In the genomic region with DNA sequence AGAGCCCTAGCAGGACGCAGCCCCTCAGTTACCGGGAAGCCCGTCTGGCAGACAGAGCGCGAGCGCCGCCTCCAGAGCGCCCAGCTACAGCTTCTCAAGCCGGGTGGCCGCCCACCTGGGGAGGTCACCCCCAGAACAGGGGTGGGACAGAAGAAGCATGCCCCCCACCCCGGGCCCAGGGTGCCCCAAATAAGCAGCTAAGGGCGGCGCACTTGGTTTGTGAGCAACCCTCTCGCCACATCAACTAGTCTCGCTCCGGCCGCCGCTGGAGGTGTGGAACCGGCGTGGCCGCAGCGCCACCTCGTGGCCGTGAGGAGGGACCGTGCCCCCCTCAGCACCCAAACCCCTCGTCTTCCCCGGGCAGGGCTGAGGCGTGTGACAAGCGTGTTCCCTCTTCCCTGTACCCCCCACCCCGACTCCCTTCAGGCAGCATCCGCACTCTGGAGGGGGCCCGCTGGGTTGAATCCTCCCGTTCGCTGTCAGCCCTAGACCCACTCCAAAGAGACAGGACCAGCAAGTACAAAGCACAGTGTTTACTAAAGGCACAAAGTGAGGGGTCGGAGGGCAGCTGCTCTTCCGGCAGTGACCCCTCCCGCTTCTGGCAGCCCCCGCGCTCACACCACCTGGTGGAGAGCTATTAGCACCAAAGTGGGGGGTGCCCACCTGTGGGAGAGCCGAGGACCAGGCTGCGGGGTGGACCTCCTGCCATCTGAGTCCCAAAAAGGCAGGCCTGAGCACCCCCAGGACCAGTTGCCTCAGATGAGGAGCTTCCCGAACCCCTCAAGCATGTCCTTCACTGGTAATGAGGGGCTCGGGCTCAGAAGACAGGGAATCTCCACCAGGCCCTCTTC, we compare ENCODE assay signal across 1 cellular context.
TF ChIP-seq lines count a peak whose summit lies in the region.

No MANE protein-coding gene starts in this region.

TF ChIP-seq in HepG2, 621 proteins besides CTCF, POLR2A, EP300 and RAD21 (continued from another document and continues in another):
- TF ChIP-seq, protein P1, sequence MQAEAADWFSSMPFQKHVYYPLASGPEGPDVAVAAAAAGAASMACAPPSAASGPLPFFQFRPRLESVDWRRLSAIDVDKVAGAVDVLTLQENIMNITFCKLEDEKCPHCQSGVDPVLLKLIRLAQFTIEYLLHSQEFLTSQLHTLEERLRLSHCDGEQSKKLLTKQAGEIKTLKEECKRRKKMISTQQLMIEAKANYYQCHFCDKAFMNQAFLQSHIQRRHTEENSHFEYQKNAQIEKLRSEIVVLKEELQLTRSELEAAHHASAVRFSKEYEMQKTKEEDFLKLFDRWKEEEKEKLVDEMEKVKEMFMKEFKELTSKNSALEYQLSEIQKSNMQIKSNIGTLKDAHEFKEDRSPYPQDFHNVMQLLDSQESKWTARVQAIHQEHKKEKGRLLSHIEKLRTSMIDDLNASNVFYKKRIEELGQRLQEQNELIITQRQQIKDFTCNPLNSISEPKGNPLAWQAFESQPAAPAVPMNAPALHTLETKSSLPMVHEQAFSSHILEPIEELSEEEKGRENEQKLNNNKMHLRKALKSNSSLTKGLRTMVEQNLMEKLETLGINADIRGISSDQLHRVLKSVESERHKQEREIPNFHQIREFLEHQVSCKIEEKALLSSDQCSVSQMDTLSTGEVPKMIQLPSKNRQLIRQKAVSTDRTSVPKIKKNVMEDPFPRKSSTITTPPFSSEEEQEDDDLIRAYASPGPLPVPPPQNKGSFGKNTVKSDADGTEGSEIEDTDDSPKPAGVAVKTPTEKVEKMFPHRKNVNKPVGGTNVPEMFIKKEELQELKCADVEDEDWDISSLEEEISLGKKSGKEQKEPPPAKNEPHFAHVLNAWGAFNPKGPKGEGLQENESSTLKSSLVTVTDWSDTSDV (CRISPR knock-in tag; IDR thresholded peaks at IDR 0.05), result 0 out of 2 replicates have a peak, but pooled peaks have one; percentile 89
- TF ChIP-seq ZNF749 (CRISPR knock-in tag; IDR thresholded peaks at IDR 0.05; ENCODE audit: borderline replicate concordance) (peak; percentile 69; the same call in 1 of the 2 replicates), ZNF563 (CRISPR knock-in tag; IDR thresholded peaks at IDR 0.05) (0 out of 2 replicates have a peak, but pooled peaks have one; percentile 64), SOX5 (CRISPR knock-in tag; IDR thresholded peaks at IDR 0.05; ENCODE audit: borderline replicate concordance) (0 out of 2 replicates have a peak, but pooled peaks have one; percentile 27), SALL1 (CRISPR knock-in tag; IDR thresholded peaks at IDR 0.05) (peak; percentile 77), ZNF747 (CRISPR knock-in tag; IDR thresholded peaks at IDR 0.05; ENCODE audit: borderline replicate concordance) (peak; percentile 41; the same call in 1 of the 2 replicates), XRCC5 (optimal IDR thresholded peaks at IDR 0.05; ENCODE audit: low read length) (peak; percentile 64), TAF15 (IDR thresholded peaks at IDR 0.05; ENCODE audit: low read depth, low read length, poor library complexity, severe bottlenecking) (peak; percentile 87), SMAD3 (CRISPR knock-in tag; IDR thresholded peaks at IDR 0.05) (0 out of 2 replicates have a peak, but pooled peaks have one; percentile 27), HHEX (CRISPR knock-in tag; IDR thresholded peaks at IDR 0.05) (no peak), STAG1 (CRISPR knock-in tag; IDR thresholded peaks at IDR 0.05) (peak; percentile 98), ZFP41 (CRISPR knock-in tag; IDR thresholded peaks at IDR 0.05; ENCODE audit: borderline replicate concordance) (no peak), CAMTA2 (CRISPR knock-in tag; IDR thresholded peaks at IDR 0.05; ENCODE audit: borderline replicate concordance) (0 out of 2 replicates have a peak, but pooled peaks have one; percentile 66), AHR (CRISPR knock-in tag; IDR thresholded peaks at IDR 0.05) (0 out of 2 replicates have a peak, but pooled peaks have one; percentile 51), JUND (CRISPR knock-in tag; IDR thresholded peaks at IDR 0.05) (peak; percentile 21; the same call in 1 of the 2 replicates), SAP130 (CRISPR knock-in tag; IDR thresholded peaks at IDR 0.05; ENCODE audit: low read depth) (peak; percentile 51), KDM5B (CRISPR knock-in tag; IDR thresholded peaks at IDR 0.05; ENCODE audit: borderline replicate concordance) (peak; percentile 64), ZNF558 (CRISPR knock-in tag; IDR thresholded peaks at IDR 0.05; ENCODE audit: borderline replicate concordance) (0 out of 2 replicates have a peak, but pooled peaks have one; percentile 44), ZSCAN31 (CRISPR knock-in tag; IDR thresholded peaks at IDR 0.05; ENCODE audit: low read depth) (peak; percentile 90), PHF20 (CRISPR knock-in tag; IDR thresholded peaks at IDR 0.05) (0 out of 2 replicates have a peak, but pooled peaks have one; percentile 19), MYC (CRISPR knock-in tag; IDR thresholded peaks at IDR 0.05; ENCODE audit: borderline replicate concordance) (peak; percentile 36; the same call in 1 of the 2 replicates), FOXO1 (CRISPR knock-in tag; IDR thresholded peaks at IDR 0.05) (peak; percentile 42), ZIK1 (CRISPR knock-in tag; IDR thresholded peaks at IDR 0.05; ENCODE audit: borderline replicate concordance, low read depth) (peak; percentile 35; the same call in 1 of the 2 replicates), POGZ (CRISPR knock-in tag; IDR thresholded peaks at IDR 0.05) (0 out of 2 replicates have a peak, but pooled peaks have one; percentile 43), ZNF333 (CRISPR knock-in tag; IDR thresholded peaks at IDR 0.05; ENCODE audit: borderline replicate concordance) (0 out of 2 replicates have a peak, but pooled peaks have one; percentile 56), ZNF33B (CRISPR knock-in tag; IDR thresholded peaks at IDR 0.05) (peak; percentile 79; the same call in 1 of the 2 replicates), FOXK1 (CRISPR knock-in tag; IDR thresholded peaks at IDR 0.05; ENCODE audit: borderline replicate concordance, low read depth) (no peak), MXD4 (CRISPR knock-in tag; IDR thresholded peaks at IDR 0.05) (0 out of 2 replicates have a peak, but pooled peaks have one; percentile 42), ISL2 (CRISPR knock-in tag; IDR thresholded peaks at IDR 0.05) (no peak), GABPB1 (CRISPR knock-in tag; IDR thresholded peaks at IDR 0.05) (peak; percentile 47; the same call in 1 of the 2 replicates), TBX3 (IDR thresholded peaks at IDR 0.05; ENCODE audit: borderline replicate concordance) (no peak)
- TF ChIP-seq, protein P2, sequence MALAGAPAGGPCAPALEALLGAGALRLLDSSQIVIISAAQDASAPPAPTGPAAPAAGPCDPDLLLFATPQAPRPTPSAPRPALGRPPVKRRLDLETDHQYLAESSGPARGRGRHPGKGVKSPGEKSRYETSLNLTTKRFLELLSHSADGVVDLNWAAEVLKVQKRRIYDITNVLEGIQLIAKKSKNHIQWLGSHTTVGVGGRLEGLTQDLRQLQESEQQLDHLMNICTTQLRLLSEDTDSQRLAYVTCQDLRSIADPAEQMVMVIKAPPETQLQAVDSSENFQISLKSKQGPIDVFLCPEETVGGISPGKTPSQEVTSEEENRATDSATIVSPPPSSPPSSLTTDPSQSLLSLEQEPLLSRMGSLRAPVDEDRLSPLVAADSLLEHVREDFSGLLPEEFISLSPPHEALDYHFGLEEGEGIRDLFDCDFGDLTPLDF (CRISPR knock-in tag; IDR thresholded peaks at IDR 0.05), result no peak
- TF ChIP-seq, protein P3, sequence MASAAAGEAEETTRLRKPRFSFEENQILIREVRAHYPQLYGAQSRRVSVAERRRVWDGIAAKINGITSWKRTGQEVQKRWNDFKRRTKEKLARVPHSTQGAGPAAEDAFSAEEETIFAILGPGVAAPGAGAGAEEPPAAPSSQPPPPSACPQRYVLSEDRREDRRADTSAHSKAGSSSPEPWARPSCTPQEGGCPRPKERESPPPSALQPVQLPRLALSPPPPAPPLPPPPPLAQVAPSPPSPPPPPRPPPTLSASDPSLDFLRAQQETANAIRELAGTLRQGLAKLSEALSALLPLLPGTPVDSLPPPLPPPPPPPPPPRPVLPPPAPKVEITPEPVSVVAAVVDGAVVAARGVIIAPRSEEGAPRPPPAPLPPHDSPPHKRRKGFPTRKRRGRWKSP (CRISPR knock-in tag; IDR thresholded peaks at IDR 0.05), result peak; percentile 76; the same call in 1 of the 2 replicates
- TF ChIP-seq, protein P4, sequence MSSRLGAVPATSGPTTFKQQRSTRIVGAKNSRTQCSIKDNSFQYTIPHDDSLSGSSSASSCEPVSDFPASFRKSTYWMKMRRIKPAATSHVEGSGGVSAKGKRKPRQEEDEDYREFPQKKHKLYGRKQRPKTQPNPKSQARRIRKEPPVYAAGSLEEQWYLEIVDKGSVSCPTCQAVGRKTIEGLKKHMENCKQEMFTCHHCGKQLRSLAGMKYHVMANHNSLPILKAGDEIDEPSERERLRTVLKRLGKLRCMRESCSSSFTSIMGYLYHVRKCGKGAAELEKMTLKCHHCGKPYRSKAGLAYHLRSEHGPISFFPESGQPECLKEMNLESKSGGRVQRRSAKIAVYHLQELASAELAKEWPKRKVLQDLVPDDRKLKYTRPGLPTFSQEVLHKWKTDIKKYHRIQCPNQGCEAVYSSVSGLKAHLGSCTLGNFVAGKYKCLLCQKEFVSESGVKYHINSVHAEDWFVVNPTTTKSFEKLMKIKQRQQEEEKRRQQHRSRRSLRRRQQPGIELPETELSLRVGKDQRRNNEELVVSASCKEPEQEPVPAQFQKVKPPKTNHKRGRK (CRISPR knock-in tag; IDR thresholded peaks at IDR 0.05), result no peak
- TF ChIP-seq, protein P5, sequence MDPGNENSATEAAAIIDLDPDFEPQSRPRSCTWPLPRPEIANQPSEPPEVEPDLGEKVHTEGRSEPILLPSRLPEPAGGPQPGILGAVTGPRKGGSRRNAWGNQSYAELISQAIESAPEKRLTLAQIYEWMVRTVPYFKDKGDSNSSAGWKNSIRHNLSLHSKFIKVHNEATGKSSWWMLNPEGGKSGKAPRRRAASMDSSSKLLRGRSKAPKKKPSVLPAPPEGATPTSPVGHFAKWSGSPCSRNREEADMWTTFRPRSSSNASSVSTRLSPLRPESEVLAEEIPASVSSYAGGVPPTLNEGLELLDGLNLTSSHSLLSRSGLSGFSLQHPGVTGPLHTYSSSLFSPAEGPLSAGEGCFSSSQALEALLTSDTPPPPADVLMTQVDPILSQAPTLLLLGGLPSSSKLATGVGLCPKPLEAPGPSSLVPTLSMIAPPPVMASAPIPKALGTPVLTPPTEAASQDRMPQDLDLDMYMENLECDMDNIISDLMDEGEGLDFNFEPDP (CRISPR knock-in tag; conservative IDR thresholded peaks at IDR 0.05), result no peak
- TF ChIP-seq, protein P6, sequence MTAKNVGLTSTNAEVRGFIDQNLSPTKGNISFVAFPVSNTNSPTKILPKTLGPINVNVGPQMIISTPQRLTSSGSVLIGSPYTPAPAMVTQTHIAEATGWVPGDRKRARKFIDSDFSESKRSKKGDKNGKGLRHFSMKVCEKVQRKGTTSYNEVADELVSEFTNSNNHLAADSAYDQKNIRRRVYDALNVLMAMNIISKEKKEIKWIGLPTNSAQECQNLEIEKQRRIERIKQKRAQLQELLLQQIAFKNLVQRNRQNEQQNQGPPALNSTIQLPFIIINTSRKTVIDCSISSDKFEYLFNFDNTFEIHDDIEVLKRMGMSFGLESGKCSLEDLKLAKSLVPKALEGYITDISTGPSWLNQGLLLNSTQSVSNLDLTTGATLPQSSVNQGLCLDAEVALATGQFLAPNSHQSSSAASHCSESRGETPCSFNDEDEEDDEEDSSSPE (CRISPR knock-in tag; IDR thresholded peaks at IDR 0.05), result peak; percentile 27; the same call in 1 of the 2 replicates
- TF ChIP-seq, protein P7, sequence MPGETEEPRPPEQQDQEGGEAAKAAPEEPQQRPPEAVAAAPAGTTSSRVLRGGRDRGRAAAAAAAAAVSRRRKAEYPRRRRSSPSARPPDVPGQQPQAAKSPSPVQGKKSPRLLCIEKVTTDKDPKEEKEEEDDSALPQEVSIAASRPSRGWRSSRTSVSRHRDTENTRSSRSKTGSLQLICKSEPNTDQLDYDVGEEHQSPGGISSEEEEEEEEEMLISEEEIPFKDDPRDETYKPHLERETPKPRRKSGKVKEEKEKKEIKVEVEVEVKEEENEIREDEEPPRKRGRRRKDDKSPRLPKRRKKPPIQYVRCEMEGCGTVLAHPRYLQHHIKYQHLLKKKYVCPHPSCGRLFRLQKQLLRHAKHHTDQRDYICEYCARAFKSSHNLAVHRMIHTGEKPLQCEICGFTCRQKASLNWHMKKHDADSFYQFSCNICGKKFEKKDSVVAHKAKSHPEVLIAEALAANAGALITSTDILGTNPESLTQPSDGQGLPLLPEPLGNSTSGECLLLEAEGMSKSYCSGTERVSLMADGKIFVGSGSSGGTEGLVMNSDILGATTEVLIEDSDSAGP (CRISPR knock-in tag; IDR thresholded peaks at IDR 0.05; ENCODE audit: borderline replicate concordance), result peak; percentile 69; the same call in 1 of the 2 replicates
- TF ChIP-seq, protein P8, sequence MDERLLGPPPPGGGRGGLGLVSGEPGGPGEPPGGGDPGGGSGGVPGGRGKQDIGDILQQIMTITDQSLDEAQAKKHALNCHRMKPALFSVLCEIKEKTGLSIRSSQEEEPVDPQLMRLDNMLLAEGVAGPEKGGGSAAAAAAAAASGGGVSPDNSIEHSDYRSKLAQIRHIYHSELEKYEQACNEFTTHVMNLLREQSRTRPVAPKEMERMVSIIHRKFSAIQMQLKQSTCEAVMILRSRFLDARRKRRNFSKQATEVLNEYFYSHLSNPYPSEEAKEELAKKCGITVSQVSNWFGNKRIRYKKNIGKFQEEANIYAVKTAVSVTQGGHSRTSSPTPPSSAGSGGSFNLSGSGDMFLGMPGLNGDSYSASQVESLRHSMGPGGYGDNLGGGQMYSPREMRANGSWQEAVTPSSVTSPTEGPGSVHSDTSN (CRISPR knock-in tag; IDR thresholded peaks at IDR 0.05), result no peak
- TF ChIP-seq, protein P9, sequence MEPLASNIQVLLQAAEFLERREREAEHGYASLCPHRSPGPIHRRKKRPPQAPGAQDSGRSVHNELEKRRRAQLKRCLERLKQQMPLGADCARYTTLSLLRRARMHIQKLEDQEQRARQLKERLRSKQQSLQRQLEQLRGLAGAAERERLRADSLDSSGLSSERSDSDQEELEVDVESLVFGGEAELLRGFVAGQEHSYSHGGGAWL (CRISPR knock-in tag; IDR thresholded peaks at IDR 0.05), result 0 out of 2 replicates have a peak, but pooled peaks have one; percentile 48
